ENCODE assay signal across 9 cellular contexts in the genomic region with DNA sequence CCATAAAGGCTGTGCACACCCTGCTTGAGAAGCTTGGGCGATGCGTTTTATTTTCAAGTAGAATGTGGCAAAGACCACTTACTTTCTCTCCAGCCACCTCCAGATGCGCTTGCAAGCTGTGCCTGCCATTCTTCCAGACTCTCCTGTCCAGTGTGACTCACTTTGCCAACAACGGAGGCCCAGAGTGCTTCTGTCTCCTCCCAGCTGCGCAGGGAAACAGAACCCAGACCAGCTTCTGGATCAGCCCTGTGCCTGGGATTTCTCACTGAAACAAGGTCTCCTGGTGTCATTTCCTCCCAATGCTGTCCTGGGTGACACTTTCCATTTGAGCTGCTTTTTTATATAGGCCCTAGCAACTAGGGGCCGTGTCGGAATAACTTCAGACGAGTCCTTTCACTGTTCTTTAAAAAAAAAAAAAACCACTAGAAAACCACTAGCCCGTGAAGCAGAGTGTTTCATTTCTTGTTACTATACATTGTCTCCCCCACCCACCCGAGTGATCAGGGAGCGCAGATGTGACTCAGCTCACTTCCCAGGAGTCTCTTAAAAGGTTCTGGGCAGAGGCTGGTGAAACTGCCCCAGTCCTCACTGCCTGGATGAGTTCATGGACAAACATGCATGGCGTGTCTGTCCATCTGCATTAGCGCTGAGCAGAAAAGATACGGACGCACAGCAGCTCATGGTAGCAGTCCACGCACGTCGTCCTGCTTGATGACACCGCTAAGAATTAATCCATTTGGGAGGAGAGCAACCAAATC. TPM values are rescaled to one million over a fixed set of nuclear protein-coding genes. Genes with fewer than 3 reads are reported as not detected.
DNase-seq lines count a peak whose midpoint lies in the region; ATAC-seq, FAIRE-seq and TF ChIP-seq lines count a peak whose summit lies in the region.
"Had no signal": no experiment of that assay in that cellular context is flagged by ENCODE, and none has a peak within 500 bp of the region (broad histone marks: within the 10 kb centered on the region; RNA-seq: fewer than 3 reads in every experiment).

No MANE protein-coding gene starts in this region.

- no peak overlapping the region for H3K4me3 ChIP-seq in AG04450 (ENCODE audit: low read depth, low read length)

- H3K9me3 Mint-ChIP-seq in activated T-helper 2 cell treated with anti-CD3 and anti-CD28 coated beads, Interferon-gamma antibody, Interleukin-2, Interleukin-4, amounts not matched to agents 10 μg/mL and 5 μg/mL and 100 μg/mL, durations not matched to agents 14 hours and 24 hours and 36 hours = no peaks in the 10 kb centered on the region
- no peaks in the 10 kb centered on the region for H3K9me3 Mint-ChIP-seq in activated CD4-positive, alpha-beta T cell treated with anti-CD3 and anti-CD28 coated beads for 36 hours (ENCODE audit: low read depth)
- H3K9me3 Mint-ChIP-seq in activated CD8-positive, alpha-beta T cell treated with anti-CD3 and anti-CD28 coated beads, Interleukin-2, amount 10 ng/mL, durations not matched to agents 7 days and 5 days (ENCODE audit: insufficient read depth) = no peaks in the 10 kb centered on the region

- H3K9me3 ChIP-seq in AG04450 (ENCODE audit: control insufficient read depth, insufficient read depth, low read length) = no peaks in the 10 kb centered on the region

- no peaks in the 10 kb centered on the region for H3K4me1 Mint-ChIP-seq in activated T-helper 2 cell treated with anti-CD3 and anti-CD28 coated beads, Interferon-gamma antibody, Interleukin-2, Interleukin-4, amounts not matched to agents 10 μg/mL and 5 μg/mL and 100 μg/mL, durations not matched to agents 14 hours and 24 hours and 36 hours (ENCODE audit: low read depth)
- H3K4me1 Mint-ChIP-seq in activated CD4-positive, alpha-beta T cell treated with anti-CD3 and anti-CD28 coated beads for 36 hours = no peaks in the 10 kb centered on the region
- H3K4me1 Mint-ChIP-seq in activated CD8-positive, alpha-beta T cell treated with anti-CD3 and anti-CD28 coated beads, Interleukin-2, amount 10 ng/mL, durations not matched to agents 7 days and 5 days (ENCODE audit: low read depth) = peaks cover 7% of the 10 kb centered on the region

- CTCF ChIA-PET in AG04450 (lab: Charles Lee) = interaction anchor here (0.6 to 4.9 kb wide), 4 partner anchors 164 to 370 kb away, joined by 3 to 30 read pairs (median 4); no protein-coding TSS in a partner anchor
- CTCF ChIA-PET in activated CD4-positive, alpha-beta T cell treated with anti-CD3 and anti-CD28 coated beads for 36 hours (lab: Charles Lee) = no interaction called here
- CTCF ChIA-PET in activated CD8-positive, alpha-beta T cell treated with anti-CD3 and anti-CD28 coated beads, Interleukin-2, amount 10 ng/mL, durations not matched to agents 7 days and 5 days (lab: Charles Lee) = no interaction called here

- no peak for DNase-seq in AG04450 (ENCODE audit: low read depth, low spot score)
- DNase-seq in fibroblast of peridontal ligament (ENCODE audit: extremely low read depth) = peak; percentile 14
- no peak for DNase-seq in activated T-helper 2 cell treated with anti-CD3 and anti-CD28 coated beads, Interferon-gamma antibody, Interleukin-2, Interleukin-4, amounts not matched to agents 10 μg/mL and 5 μg/mL and 100 μg/mL, durations not matched to agents 14 hours and 24 hours and 36 hours (ENCODE audit: low spot score)
- no peak for DNase-seq in D721Med (ENCODE audit: insufficient read length, low spot score)
- no peak for DNase-seq in activated CD4-positive, alpha-beta T cell treated with anti-CD3 and anti-CD28 coated beads for 36 hours
- DNase-seq in activated CD8-positive, alpha-beta T cell treated with anti-CD3 and anti-CD28 coated beads, Interleukin-2, amount 10 ng/mL, durations not matched to agents 7 days and 5 days = no peak
- DNase-seq: Kasumi-1 had no signal

- no peaks in the 10 kb centered on the region for H3K27me3 ChIP-seq in AG04450 (ENCODE audit: control insufficient read depth, insufficient read depth, low read length)

- no peaks in the 10 kb centered on the region for H3K27me3 Mint-ChIP-seq in activated T-helper 2 cell treated with anti-CD3 and anti-CD28 coated beads, Interferon-gamma antibody, Interleukin-2, Interleukin-4, amounts not matched to agents 10 μg/mL and 5 μg/mL and 100 μg/mL, durations not matched to agents 14 hours and 24 hours and 36 hours (ENCODE audit: low read depth)
- no peaks in the 10 kb centered on the region for H3K27me3 Mint-ChIP-seq in activated CD4-positive, alpha-beta T cell treated with anti-CD3 and anti-CD28 coated beads for 36 hours
- H3K27me3 Mint-ChIP-seq in activated CD8-positive, alpha-beta T cell treated with anti-CD3 and anti-CD28 coated beads, Interleukin-2, amount 10 ng/mL, durations not matched to agents 7 days and 5 days (ENCODE audit: low read depth) = no peaks in the 10 kb centered on the region

- TF ChIP-seq CTCF in AG04450 (IDR thresholded peaks at IDR 0.05; ENCODE audit: low read depth, low read length) (no peak), D721Med (IDR thresholded peaks at IDR 0.05; ENCODE audit: insufficient read depth, missing control alignments) (no peak)

- no peak overlapping the region for H3K4me3 Mint-ChIP-seq in activated T-helper 2 cell treated with anti-CD3 and anti-CD28 coated beads, Interferon-gamma antibody, Interleukin-2, Interleukin-4, amounts not matched to agents 10 μg/mL and 5 μg/mL and 100 μg/mL, durations not matched to agents 14 hours and 24 hours and 36 hours (ENCODE audit: low read depth)
- no peak overlapping the region for H3K4me3 Mint-ChIP-seq in activated CD4-positive, alpha-beta T cell treated with anti-CD3 and anti-CD28 coated beads for 36 hours
- no peak overlapping the region for H3K4me3 Mint-ChIP-seq in activated CD8-positive, alpha-beta T cell treated with anti-CD3 and anti-CD28 coated beads, Interleukin-2, amount 10 ng/mL, durations not matched to agents 7 days and 5 days

- ATAC-seq in GM19328 (IDR thresholded peaks at IDR 0.05; ENCODE audit: unreplicated experiment) (peak; percentile 77), HG03175 (IDR thresholded peaks at IDR 0.05; ENCODE audit: unreplicated experiment) (peak; percentile 71)
- ATAC-seq in activated CD4-positive, alpha-beta T cell treated with anti-CD3 and anti-CD28 coated beads for 36 hours = no peak
- ATAC-seq in activated CD8-positive, alpha-beta T cell treated with anti-CD3 and anti-CD28 coated beads, Interleukin-2, amount 10 ng/mL, durations not matched to agents 7 days and 5 days = no peak

- peak overlapping the region; percentile 73 for H3K27ac ChIP-seq in AG04450 (ENCODE audit: low read depth, low read length)

- FAIRE-seq in D721Med (lab: Jason Lieb, UNC) = no peak

- intact Hi-C loops in activated T-helper 2 cell treated with anti-CD3 and anti-CD28 coated beads, Interferon-gamma antibody, Interleukin-2, Interleukin-4, amounts not matched to agents 10 μg/mL and 5 μg/mL and 100 μg/mL, durations not matched to agents 14 hours and 24 hours and 36 hours (cut with micrococcal nuclease) = no loop called here
- intact Hi-C loops in activated CD4-positive, alpha-beta T cell treated with anti-CD3 and anti-CD28 coated beads for 36 hours (cut with DNase I, micrococcal nuclease) = no loop called here

- H3K36me3 Mint-ChIP-seq in activated T-helper 2 cell treated with anti-CD3 and anti-CD28 coated beads, Interferon-gamma antibody, Interleukin-2, Interleukin-4, amounts not matched to agents 10 μg/mL and 5 μg/mL and 100 μg/mL, durations not matched to agents 14 hours and 24 hours and 36 hours (ENCODE audit: low read depth) = no peaks in the 10 kb centered on the region
- H3K36me3 Mint-ChIP-seq in activated CD4-positive, alpha-beta T cell treated with anti-CD3 and anti-CD28 coated beads for 36 hours (ENCODE audit: low read depth) = no peaks in the 10 kb centered on the region
- H3K36me3 Mint-ChIP-seq in activated CD8-positive, alpha-beta T cell treated with anti-CD3 and anti-CD28 coated beads, Interleukin-2, amount 10 ng/mL, durations not matched to agents 7 days and 5 days (ENCODE audit: low read depth) = no peaks in the 10 kb centered on the region

- no peak overlapping the region for H3K27ac Mint-ChIP-seq in activated T-helper 2 cell treated with anti-CD3 and anti-CD28 coated beads, Interferon-gamma antibody, Interleukin-2, Interleukin-4, amounts not matched to agents 10 μg/mL and 5 μg/mL and 100 μg/mL, durations not matched to agents 14 hours and 24 hours and 36 hours
- no peak overlapping the region for H3K27ac Mint-ChIP-seq in activated CD4-positive, alpha-beta T cell treated with anti-CD3 and anti-CD28 coated beads for 36 hours
- H3K27ac Mint-ChIP-seq in activated CD8-positive, alpha-beta T cell treated with anti-CD3 and anti-CD28 coated beads, Interleukin-2, amount 10 ng/mL, durations not matched to agents 7 days and 5 days = no peak overlapping the region

- POLR2A ChIA-PET in AG04450 (lab: Yijun Ruan, JAX) = interaction anchor here (0.7 to 1.3 kb wide), 2 partner anchors 235 to 356 kb away, joined by 4 to 5 read pairs; no protein-coding TSS in a partner anchor
- POLR2A ChIA-PET in activated CD4-positive, alpha-beta T cell treated with anti-CD3 and anti-CD28 coated beads for 36 hours (lab: Charles Lee) = no interaction called here
- POLR2A ChIA-PET in activated CD8-positive, alpha-beta T cell treated with anti-CD3 and anti-CD28 coated beads, Interleukin-2, amount 10 ng/mL, durations not matched to agents 7 days and 5 days (lab: Charles Lee) = interaction anchor here (1.1 kb wide), 1 partner anchor 12 kb away, joined by 3 read pairs; no protein-coding TSS in a partner anchor

RNA-seq across cellular contexts. Expression of a gene that starts 25.3 kb away (rescaled TPM):
- polyA plus RNA-seq in AG04450 (2011; rRNA removed) = 2,534 and 2,992 TPM in 2 replicates
- polyA minus RNA-seq in AG04450 (2011; rRNA and poly(A)+ RNA removed) = 242 and 285 TPM in 2 replicates
- total RNA-seq in activated T-helper 2 cell treated with anti-CD3 and anti-CD28 coated beads, Interferon-gamma antibody, Interleukin-2, Interleukin-4, amounts not matched to agents 10 μg/mL and 5 μg/mL and 100 μg/mL, durations not matched to agents 14 hours and 24 hours and 36 hours = 1,195 and 1,243 TPM in 2 replicates
- 1,000 to 10,000 TPM in 1 of 2 experiments, 100 to 1,000 TPM in 1; 889 to 1,817 TPM for total RNA-seq in activated CD4-positive, alpha-beta T cell treated with anti-CD3 and anti-CD28 coated beads for 36 hours
- 1,000 to 10,000 TPM; 1,300 to 1,339 TPM for total RNA-seq in activated CD8-positive, alpha-beta T cell treated with anti-CD3 and anti-CD28 coated beads, Interleukin-2, amount 10 ng/mL, durations not matched to agents 7 days and 5 days

Comparison
In these comparisons a context has a peak if more than half of its experiments do, and no peak if none do; other contexts are left out.
1. ATAC-seq: peak in GM19328 (single experiment) and HG03175 (single experiment); none in activated CD4-positive, alpha-beta T cell treated with anti-CD3 and anti-CD28 coated beads for 36 hours (single experiment) and activated CD8-positive, alpha-beta T cell treated with anti-CD3 and anti-CD28 coated beads, Interleukin-2, amount 10 ng/mL, durations not matched to agents 7 days and 5 days (single experiment).